In the genomic region with DNA sequence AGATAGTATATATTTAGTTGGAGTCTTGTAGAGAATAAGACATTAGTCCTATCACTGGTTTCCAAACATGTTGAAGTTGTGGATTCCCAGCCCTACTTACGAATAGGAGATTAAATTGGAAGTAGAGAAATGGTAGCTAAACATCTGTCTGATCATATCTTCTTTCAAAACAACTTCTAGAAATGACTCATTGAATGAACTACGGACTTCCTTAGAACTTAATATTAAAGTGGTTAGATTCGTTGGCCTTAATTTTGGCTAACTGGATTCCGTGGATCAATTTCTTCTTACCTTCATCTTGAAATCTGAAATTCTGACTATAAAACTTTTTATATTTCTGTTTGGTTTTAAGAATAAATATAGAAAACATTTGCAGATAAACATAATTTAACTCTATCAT, we compare ENCODE assay signal across 1 cellular context.
TF ChIP-seq lines count a peak whose summit lies in the region.

No MANE protein-coding gene starts in this region.

TF ChIP-seq in K562, 482 proteins besides CTCF, POLR2A, EP300 and RAD21:
- TF ChIP-seq BRD9 (IDR thresholded peaks at IDR 0.05; ENCODE audit: low read depth, partially characterized antibody) (no peak), ZNF23 (CRISPR knock-in tag; IDR thresholded peaks at IDR 0.05) (no peak), CBX3 (IDR thresholded peaks at IDR 0.05; ENCODE audit: borderline replicate concordance in 1 of 2, low read length in 2 of 2) (no peak), ZKSCAN8 (CRISPR knock-in tag; IDR thresholded peaks at IDR 0.05) (no peak), GTF2A2 (tag; IDR thresholded peaks at IDR 0.05) (no peak), FOSL1 (tag; conservative IDR thresholded peaks at IDR 0.05) (peak; percentile 57), SUPT5H (IDR thresholded peaks at IDR 0.05) (no peak), ZBTB1 (CRISPR knock-in tag; IDR thresholded peaks at IDR 0.05; ENCODE audit: borderline replicate concordance, low read depth) (no peak), ZNF24 (IDR thresholded peaks at IDR 0.05) (no peak), RB1 (IDR thresholded peaks at IDR 0.05; ENCODE audit: low read depth) (no peak), DLX4 (CRISPR knock-in tag; IDR thresholded peaks at IDR 0.05) (no peak), ARID1B (IDR thresholded peaks at IDR 0.05) (peak; percentile 20; the same call in 1 of the 2 replicates), BRD4 (IDR thresholded peaks at IDR 0.05) (no peak), RBFOX2 (IDR thresholded peaks at IDR 0.05; ENCODE audit: low read depth, low read length) (0 out of 2 replicates have a peak, but pooled peaks have one; percentile 18)
- TF ChIP-seq, protein P1, sequence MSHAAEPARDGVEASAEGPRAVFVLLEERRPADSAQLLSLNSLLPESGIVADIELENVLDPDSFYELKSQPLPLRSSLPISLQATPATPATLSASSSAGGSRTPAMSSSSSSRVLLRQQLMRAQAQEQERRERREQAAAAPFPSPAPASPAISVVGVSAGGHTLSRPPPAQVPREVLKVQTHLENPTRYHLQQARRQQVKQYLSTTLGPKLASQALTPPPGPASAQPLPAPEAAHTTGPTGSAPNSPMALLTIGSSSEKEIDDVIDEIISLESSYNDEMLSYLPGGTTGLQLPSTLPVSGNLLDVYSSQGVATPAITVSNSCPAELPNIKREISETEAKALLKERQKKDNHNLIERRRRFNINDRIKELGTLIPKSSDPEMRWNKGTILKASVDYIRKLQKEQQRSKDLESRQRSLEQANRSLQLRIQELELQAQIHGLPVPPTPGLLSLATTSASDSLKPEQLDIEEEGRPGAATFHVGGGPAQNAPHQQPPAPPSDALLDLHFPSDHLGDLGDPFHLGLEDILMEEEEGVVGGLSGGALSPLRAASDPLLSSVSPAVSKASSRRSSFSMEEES (CRISPR knock-in tag; IDR thresholded peaks at IDR 0.05), result no peak
- TF ChIP-seq, protein P2, sequence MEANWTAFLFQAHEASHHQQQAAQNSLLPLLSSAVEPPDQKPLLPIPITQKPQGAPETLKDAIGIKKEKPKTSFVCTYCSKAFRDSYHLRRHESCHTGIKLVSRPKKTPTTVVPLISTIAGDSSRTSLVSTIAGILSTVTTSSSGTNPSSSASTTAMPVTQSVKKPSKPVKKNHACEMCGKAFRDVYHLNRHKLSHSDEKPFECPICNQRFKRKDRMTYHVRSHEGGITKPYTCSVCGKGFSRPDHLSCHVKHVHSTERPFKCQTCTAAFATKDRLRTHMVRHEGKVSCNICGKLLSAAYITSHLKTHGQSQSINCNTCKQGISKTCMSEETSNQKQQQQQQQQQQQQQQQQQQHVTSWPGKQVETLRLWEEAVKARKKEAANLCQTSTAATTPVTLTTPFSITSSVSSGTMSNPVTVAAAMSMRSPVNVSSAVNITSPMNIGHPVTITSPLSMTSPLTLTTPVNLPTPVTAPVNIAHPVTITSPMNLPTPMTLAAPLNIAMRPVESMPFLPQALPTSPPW (CRISPR knock-in tag; IDR thresholded peaks at IDR 0.05), result no peak
- TF ChIP-seq, protein P3, sequence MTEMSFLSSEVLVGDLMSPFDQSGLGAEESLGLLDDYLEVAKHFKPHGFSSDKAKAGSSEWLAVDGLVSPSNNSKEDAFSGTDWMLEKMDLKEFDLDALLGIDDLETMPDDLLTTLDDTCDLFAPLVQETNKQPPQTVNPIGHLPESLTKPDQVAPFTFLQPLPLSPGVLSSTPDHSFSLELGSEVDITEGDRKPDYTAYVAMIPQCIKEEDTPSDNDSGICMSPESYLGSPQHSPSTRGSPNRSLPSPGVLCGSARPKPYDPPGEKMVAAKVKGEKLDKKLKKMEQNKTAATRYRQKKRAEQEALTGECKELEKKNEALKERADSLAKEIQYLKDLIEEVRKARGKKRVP (CRISPR knock-in tag; IDR thresholded peaks at IDR 0.05), result no peak
- TF ChIP-seq, protein P4, sequence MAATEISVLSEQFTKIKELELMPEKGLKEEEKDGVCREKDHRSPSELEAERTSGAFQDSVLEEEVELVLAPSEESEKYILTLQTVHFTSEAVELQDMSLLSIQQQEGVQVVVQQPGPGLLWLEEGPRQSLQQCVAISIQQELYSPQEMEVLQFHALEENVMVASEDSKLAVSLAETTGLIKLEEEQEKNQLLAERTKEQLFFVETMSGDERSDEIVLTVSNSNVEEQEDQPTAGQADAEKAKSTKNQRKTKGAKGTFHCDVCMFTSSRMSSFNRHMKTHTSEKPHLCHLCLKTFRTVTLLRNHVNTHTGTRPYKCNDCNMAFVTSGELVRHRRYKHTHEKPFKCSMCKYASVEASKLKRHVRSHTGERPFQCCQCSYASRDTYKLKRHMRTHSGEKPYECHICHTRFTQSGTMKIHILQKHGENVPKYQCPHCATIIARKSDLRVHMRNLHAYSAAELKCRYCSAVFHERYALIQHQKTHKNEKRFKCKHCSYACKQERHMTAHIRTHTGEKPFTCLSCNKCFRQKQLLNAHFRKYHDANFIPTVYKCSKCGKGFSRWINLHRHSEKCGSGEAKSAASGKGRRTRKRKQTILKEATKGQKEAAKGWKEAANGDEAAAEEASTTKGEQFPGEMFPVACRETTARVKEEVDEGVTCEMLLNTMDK (IDR thresholded peaks at IDR 0.05; ENCODE audit: borderline replicate concordance, insufficient read depth, low read depth, low read length, poor library complexity, severe bottlenecking), result no peak
